ENCODE assay signal across 26 cellular contexts in the genomic region with DNA sequence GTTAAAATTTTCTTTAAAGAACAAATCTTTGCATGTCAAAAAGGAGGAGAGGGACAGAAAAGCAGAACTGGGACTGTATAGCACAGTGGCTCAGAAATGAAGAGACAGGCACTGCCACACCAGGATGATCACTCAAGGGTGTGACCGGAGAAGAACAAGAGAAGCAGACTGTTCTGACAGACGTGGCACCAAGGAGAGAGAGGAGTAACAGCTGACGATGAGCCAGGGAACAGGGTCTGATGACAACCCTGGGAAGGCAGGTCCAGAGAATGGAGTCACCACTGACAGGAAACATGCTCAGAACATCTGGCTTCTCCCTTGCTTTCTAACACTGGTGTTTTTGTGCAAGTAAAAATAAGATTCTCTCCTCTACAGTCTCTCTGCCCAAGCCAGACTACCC. TPM values are rescaled to one million over a fixed set of nuclear protein-coding genes. Genes with fewer than 3 reads are reported as not detected.
"Had no signal": no experiment of that assay in that cellular context is flagged by ENCODE, and none has a peak within 500 bp of the region (broad histone marks: within the 10 kb centered on the region; RNA-seq: fewer than 3 reads in every experiment).

No MANE protein-coding gene starts in this region.

- DNase-seq: effector memory CD4-positive, alpha-beta T cell; foreskin fibroblast; head of caudate nucleus; hippocampal formation; left colon; left ventricle myocardium superior; mesenchymal stem cell; midbrain; naive B cell; occipital lobe; pancreas; right cardiac atrium; stimulated activated CD4-positive, alpha-beta T cell treated with anti-CD3 and anti-CD28 coated beads, Interleukin-2, amount 100 ng/mL, for 48 hours; stimulated activated CD8-positive, alpha-beta memory T cell treated with anti-CD3 and anti-CD28 coated beads, Interleukin-4, amount 100 ng/mL, for 48 hours; stimulated activated naive CD8-positive, alpha-beta T cell treated with anti-CD3 and anti-CD28 coated beads, Interleukin-15, Interleukin-2, amounts not matched to agents 100 U/mL and 50 U/mL, for 24 hours; upper lobe of left lung; uterus had no signal

- H3K9me3 ChIP-seq: pancreas, tibial artery, upper lobe of left lung, uterus had no signal

- ATAC-seq: esophagus mucosa; left colon; left ventricle myocardium superior; pancreas; right cardiac atrium; stimulated activated effector memory CD8-positive, alpha-beta T cell treated with anti-CD3 and anti-CD28 coated beads, Interleukin-12 subunit alpha, Interleukin-12 subunit beta, amount 100 ng/mL, for 72 hours; stimulated activated naive CD8-positive, alpha-beta T cell treated with anti-CD3 and anti-CD28 coated beads, Interleukin-15, Interleukin-2, amounts not matched to agents 100 U/mL and 50 U/mL, for 24 hours had no signal

- H3K27ac ChIP-seq: pancreas, tibial artery, upper lobe of left lung, uterus had no signal

- H3K4me3 ChIP-seq: lung, pancreas, smooth muscle cell, tibial artery, upper lobe of left lung, uterus had no signal

- FAIRE-seq: endometrium, pancreas had no signal

- H3K36me3 ChIP-seq: pancreas, tibial artery, upper lobe of left lung, uterus had no signal

- H3K4me1 ChIP-seq: pancreas, tibial artery, upper lobe of left lung, uterus had no signal

RNA-seq across cellular contexts. Expression of a gene that starts 14.6 kb away (rescaled TPM):
- total RNA-seq: left colon, left ventricle myocardium superior, lung, pancreas, progenitor cell of endocrine pancreas, right cardiac atrium, smooth muscle cell, upper lobe of left lung, uterus had no signal
- polyA plus RNA-seq: lung, pancreas, right cardiac atrium, smooth muscle cell had no signal

RNA-seq across cellular contexts. Expression of a gene that starts 44.6 kb away (rescaled TPM):
- total RNA-seq: esophagus mucosa, kidney epithelial cell, left colon, left ventricle myocardium superior, lung, occipital lobe, pancreas, progenitor cell of endocrine pancreas, right cardiac atrium, smooth muscle cell, temporal lobe, upper lobe of left lung, uterus had no signal
- polyA plus RNA-seq: lung, pancreas, right cardiac atrium, smooth muscle cell had no signal
